9 cellular contexts compared by ENCODE assay signal in genomic region chr15:75836953-75837321, GRCh38. TPM values are rescaled to one million over a fixed set of nuclear protein-coding genes. Genes with fewer than 3 reads are reported as not detected.
DNase-seq lines count a peak whose midpoint lies in the region; ATAC-seq, FAIRE-seq and TF ChIP-seq lines count a peak whose summit lies in the region.
"Had no signal": no experiment of that assay in that cellular context is flagged by ENCODE, and none has a peak within 500 bp of the region (broad histone marks: within the 10 kb centered on the region; RNA-seq: fewer than 3 reads in every experiment).

No MANE protein-coding gene starts in this region.

- TF ChIP-seq EP300 in A549 (IDR thresholded peaks at IDR 0.05) = no peak

- CTCF ChIA-PET in A549 (lab: Yijun Ruan, JAX) = interaction anchor here (0.6 to 3.8 kb wide), 4 partner anchors 8 to 151 kb away, joined by 3 to 18 read pairs (median 6); no protein-coding TSS in a partner anchor

- no peaks in the 10 kb centered on the region for H3K9me3 ChIP-seq in A549
- no peaks in the 10 kb centered on the region for H3K9me3 ChIP-seq in BE2C
- H3K9me3 ChIP-seq: adrenal gland had no signal

- WGBS in A549 (ENCODE audit: missing lambda C conversion rate) = 98% methylated on average over 2 of the region's 2 CpGs

- ATAC-seq in A549 (peak; percentile 64 to 65; a peak in 4 of 6 replicates), GM18861 (IDR thresholded peaks at IDR 0.05; ENCODE audit: unreplicated experiment) (peak; percentile 87), HG03469 (IDR thresholded peaks at IDR 0.05; ENCODE audit: unreplicated experiment) (peak; percentile 69), left cardiac atrium (peak in 1 of 2 donors; percentile 87)

- DNase-seq in A549 (ENCODE audit: low read depth in 1 of 2, low spot score in 1 of 2) (peak in 1 of 2 experiments; percentile 36), left cardiac atrium (peak; percentile 39), COR-L47 (lab: John Stamatoyannopoulos, UW) (no peak), erythroblast (lab: John Stamatoyannopoulos, UW) (no peak), BE2C (no peak)
- DNase-seq in activated CD4-positive, alpha-beta T cell treated with anti-CD3 and anti-CD28 coated beads, Interleukin-2, amount 50 U/mL, for 48 hours = peak; percentile 42 to 61

- intact Hi-C loops in left cardiac atrium (cut with DNase I) = no loop called here

- H3K4me2 ChIP-seq in A549 = no peak overlapping the region

- no peak for FAIRE-seq in A549 (lab: Jason Lieb, UNC)

- H3K27ac ChIP-seq in A549 = no peak overlapping the region
- H3K27ac ChIP-seq: adrenal gland had no signal

- H3K4me1 ChIP-seq in A549 (peaks cover 9% of the 10 kb centered on the region; the same call in 2 of the 3 replicates), BE2C (no peaks in the 10 kb centered on the region)

- no peaks in the 10 kb centered on the region for H3K36me3 ChIP-seq in BE2C
- H3K36me3 ChIP-seq: adrenal gland had no signal

- no peak for TF ChIP-seq RAD21 in A549 (conservative IDR thresholded peaks at IDR 0.05 in 1 of 2, IDR thresholded peaks at IDR 0.05 in 1 of 2)

- no peak for TF ChIP-seq POLR2A in A549 (IDR thresholded peaks at IDR 0.05; ENCODE audit: low read length)
- no peak for TF ChIP-seq POLR2A in erythroblast (IDR thresholded peaks at IDR 0.05; ENCODE audit: low read length)

- no peak for TF ChIP-seq CTCF in A549 (IDR thresholded peaks at IDR 0.05)
- TF ChIP-seq CTCF in BE2C (IDR thresholded peaks at IDR 0.05; ENCODE audit: low read depth, low read length) = no peak

- H3K27me3 ChIP-seq in BE2C = no peaks in the 10 kb centered on the region
- H3K27me3 ChIP-seq: adrenal gland had no signal

- H3K4me3 ChIP-seq in A549 (no peak overlapping the region), BE2C (ENCODE audit: low read depth, low read length) (no peak overlapping the region)
- H3K4me3 ChIP-seq: adrenal gland had no signal

- POLR2A ChIA-PET in A549 (lab: Yijun Ruan, JAX) = no interaction called here

TF ChIP-seq in A549, 52 proteins besides CTCF, POLR2A, EP300 and RAD21:
- TF ChIP-seq MAX (IDR thresholded peaks at IDR 0.05) (0 out of 2 replicates have a peak, but pooled peaks have one; percentile 29), FOSL2 (IDR thresholded peaks at IDR 0.05) (no peak), FOSL2 (CRISPR knock-in tag; IDR thresholded peaks at IDR 0.05) (0 out of 2 replicates have a peak, but pooled peaks have one; percentile 10), FOSB (CRISPR knock-in tag; IDR thresholded peaks at IDR 0.05) (no peak)

RNA-seq across cellular contexts. Expression of gene UBE2Q2, which starts 6.3 kb away (rescaled TPM):
- 41.2 and 50.6 TPM in 2 replicates for polyA plus RNA-seq in A549 (2011; rRNA removed)
- 15.2 and 18.2 TPM in 2 replicates for polyA plus RNA-seq in A549 (2012; cell fraction: cytosol; rRNA removed)
- polyA plus RNA-seq in A549 (2012; cell fraction: nucleus; rRNA removed) = 11.9 and 16.6 TPM in 2 replicates
- 36.0 to 40.1 TPM (median 36.5 TPM) in 3 replicates for polyA plus RNA-seq in A549 (2017; fragmentation: RNase III; extraction: RNeasy Plus Mini Kit Qiagen cat#74134 plus additional on column Dnase treatment)
- polyA minus RNA-seq in A549 (2011; rRNA and poly(A)+ RNA removed) = 8.3 and 14.3 TPM in 2 replicates
- total RNA-seq in left cardiac atrium = 10 to 100 TPM; 24.1 to 25.4 TPM
- polyA plus RNA-seq in BE2C (2012; ENCODE audit: insufficient read depth, insufficient read length, low read depth) = 9.4 TPM

Comparison
In these comparisons a context has a peak if more than half of its experiments do, and no peak if none do; other contexts are left out.
1. DNase-seq: peak in activated CD4-positive, alpha-beta T cell treated with anti-CD3 and anti-CD28 coated beads, Interleukin-2, amount 50 U/mL, for 48 hours (2 of 2) and left cardiac atrium (single experiment); none in COR-L47 (single experiment), erythroblast (0 of 2) and BE2C (single experiment).